21 cellular contexts compared by ENCODE assay signal in the genomic region with DNA sequence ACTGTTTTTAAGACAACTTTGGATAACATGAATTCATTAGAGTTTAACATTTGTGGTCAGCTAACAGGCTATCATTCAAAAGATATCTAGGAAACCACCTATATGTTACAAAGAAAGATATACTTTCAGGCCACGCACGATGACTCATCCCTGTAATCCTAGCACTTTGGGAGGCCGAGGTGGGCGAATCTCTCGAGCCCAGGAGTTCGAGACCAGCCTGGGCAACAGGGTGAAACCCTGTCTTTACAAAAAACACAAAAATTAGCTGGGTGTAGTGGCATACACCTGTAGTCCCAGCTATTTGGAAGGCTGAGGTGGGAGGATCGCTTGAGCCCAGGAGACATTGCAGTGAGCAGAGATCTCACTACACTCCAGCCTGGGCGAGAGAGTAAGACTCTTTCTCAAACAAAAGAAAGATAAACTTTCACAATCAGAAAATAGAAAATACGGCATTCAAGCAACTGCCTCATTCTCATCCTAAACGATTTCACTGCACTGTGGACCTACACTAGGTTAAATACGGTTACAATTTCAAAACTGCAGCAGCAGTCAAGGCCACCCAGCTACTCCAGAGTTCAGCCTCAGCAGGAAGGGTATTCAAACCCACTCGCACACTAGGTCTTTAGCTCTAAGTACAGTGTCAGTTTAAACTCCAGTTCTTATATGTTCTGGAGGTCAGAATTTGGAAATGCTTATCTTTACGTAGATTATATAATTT.
DNase-seq lines count a peak whose midpoint lies in the region; ATAC-seq and TF ChIP-seq lines count a peak whose summit lies in the region.
"Had no signal": no experiment of that assay in that cellular context is flagged by ENCODE, and none has a peak within 500 bp of the region (broad histone marks: within the 10 kb centered on the region; RNA-seq: fewer than 3 reads in every experiment).

No MANE protein-coding gene starts in this region.

- no peaks in the 10 kb centered on the region for H3K36me3 Mint-ChIP-seq in MCF 10A (ENCODE audit: insufficient read depth, unreplicated experiment)
- H3K36me3 Mint-ChIP-seq in activated naive CD8-positive, alpha-beta T cell treated with anti-CD3 and anti-CD28 coated beads for 36 hours: no peaks in the 10 kb centered on the region
- H3K36me3 Mint-ChIP-seq in nephron (ENCODE audit: low read depth): no peaks in the 10 kb centered on the region
- no peaks in the 10 kb centered on the region for H3K36me3 Mint-ChIP-seq in Caco-2 (ENCODE audit: insufficient read depth, unreplicated experiment)
- H3K36me3 Mint-ChIP-seq: naive thymus-derived CD8-positive, alpha-beta T cell had no signal

- POLR2A ChIA-PET in MCF 10A (lab: Yijun Ruan, JAX) (interaction anchor here (1.0 kb wide), 1 partner anchor 250 kb away, joined by 7 read pairs; a partner anchor contains a TSS), Caco-2 (lab: Charles Lee) (no interaction called here)

- dilution Hi-C loops in mammary epithelial cell (cut with HindIII; ENCODE audit: low sequenced_read_pairs): no loop called here

- H3K4me1 ChIP-seq in mammary epithelial cell (ENCODE audit: insufficient read depth, low read length): peaks cover 16% of the 10 kb centered on the region
- peaks cover 15% of the 10 kb centered on the region for H3K4me1 ChIP-seq in Karpas-422 (ENCODE audit: low read length)
- no peaks in the 10 kb centered on the region for H3K4me1 ChIP-seq in Caco-2

- H3K4me2 ChIP-seq in mammary epithelial cell (ENCODE audit: insufficient read depth, low read depth, low read length) (no peak overlapping the region), Karpas-422 (ENCODE audit: low read depth, low read length, poor library complexity, severe bottlenecking) (no peak overlapping the region)
- H3K4me2 ChIP-seq: PC-9 had no signal

- ATAC-seq in HG03354 (IDR thresholded peaks at IDR 0.05; ENCODE audit: poor library complexity, severe bottlenecking, unreplicated experiment): peak; percentile 37
- ATAC-seq: activated T-cell treated with anti-CD3 and anti-CD28 coated beads, Interleukin-2, amount 50 U/mL, for 4 hours; heart left ventricle; naive thymus-derived CD8-positive, alpha-beta T cell had no signal

- H3K79me2 ChIP-seq in mammary epithelial cell (ENCODE audit: insufficient read depth, low read length) (no peaks in the 10 kb centered on the region), Karpas-422 (ENCODE audit: low read length) (no peaks in the 10 kb centered on the region)

- no peaks in the 10 kb centered on the region for H3K27me3 Mint-ChIP-seq in MCF 10A (ENCODE audit: insufficient read depth, unreplicated experiment)
- no peaks in the 10 kb centered on the region for H3K27me3 Mint-ChIP-seq in activated naive CD8-positive, alpha-beta T cell treated with anti-CD3 and anti-CD28 coated beads for 36 hours
- no peaks in the 10 kb centered on the region for H3K27me3 Mint-ChIP-seq in nephron (ENCODE audit: low read depth)
- H3K27me3 Mint-ChIP-seq in Caco-2 (ENCODE audit: insufficient read depth, unreplicated experiment): no peaks in the 10 kb centered on the region
- H3K27me3 Mint-ChIP-seq: naive thymus-derived CD8-positive, alpha-beta T cell had no signal

- in situ Hi-C loops in mammary epithelial cell (cut with MboI; ENCODE audit: low sequenced_read_pairs in 2 of 2): no loop called here

- H3K27me3 ChIP-seq in mammary epithelial cell (ENCODE audit: insufficient read depth, low read length) (no peaks in the 10 kb centered on the region), Karpas-422 (ENCODE audit: low read length) (no peaks in the 10 kb centered on the region), Caco-2 (replicated peaks; ENCODE audit: control insufficient read depth, insufficient read depth, low read length) (no peaks in the 10 kb centered on the region)
- H3K27me3 ChIP-seq: heart left ventricle had no signal

- CTCF ChIA-PET in MCF 10A (lab: Yijun Ruan, JAX): interaction anchor here (0.6 to 1.5 kb wide), 2 partner anchors 253 to 661 kb away, joined by 3 to 4 read pairs; no protein-coding TSS in a partner anchor
- CTCF ChIA-PET in mammary epithelial cell (lab: Charles Lee; ENCODE audit: low non-redundant PET): no interaction called here
- CTCF ChIA-PET in Caco-2 (lab: Charles Lee): no interaction called here

- H2AFZ ChIP-seq in mammary epithelial cell (ENCODE audit: low read depth, low read length) (no peak overlapping the region), Karpas-422 (ENCODE audit: low read length) (no peak overlapping the region)
- H2AFZ ChIP-seq: PC-9 had no signal

- no TSS peak for BruUV-seq in MCF 10A (replicated peaks; lab: Mats Ljungman, UMichigan)
- no TSS peak for BruUV-seq in mammary epithelial cell (replicated peaks; lab: Mats Ljungman, UMichigan)
- BruUV-seq in Caco-2 (replicated peaks; lab: Mats Ljungman, UMichigan): no TSS peak

- no peak overlapping the region for H3K9ac ChIP-seq in mammary epithelial cell (ENCODE audit: insufficient read depth, low read length)
- H3K9ac ChIP-seq in Karpas-422 (ENCODE audit: low read length): no peak overlapping the region

- H3K36me3 ChIP-seq in mammary epithelial cell (ENCODE audit: insufficient read depth, low read length) (no peaks in the 10 kb centered on the region), Karpas-422 (ENCODE audit: insufficient read depth, low read length) (no peaks in the 10 kb centered on the region), Caco-2 (ENCODE audit: control insufficient read depth, insufficient read depth, low read length) (no peaks in the 10 kb centered on the region)
- H3K36me3 ChIP-seq: heart left ventricle, thoracic aorta had no signal

- H3K4me1 Mint-ChIP-seq in MCF 10A (ENCODE audit: insufficient read depth, unreplicated experiment) (peaks cover 14% of the 10 kb centered on the region), nephron (peaks cover 25% of the 10 kb centered on the region), Caco-2 (ENCODE audit: low read depth, unreplicated experiment) (no peaks in the 10 kb centered on the region)
- H3K4me1 Mint-ChIP-seq in activated naive CD8-positive, alpha-beta T cell treated with anti-CD3 and anti-CD28 coated beads for 36 hours: peaks cover 7% of the 10 kb centered on the region

- no peaks in the 10 kb centered on the region for H3K9me2 ChIP-seq in Karpas-422 (replicated peaks; ENCODE audit: insufficient read depth, low read length)

- H3K4me3 ChIP-seq in mammary epithelial cell (replicated peaks in 1 of 3; ENCODE audit: insufficient read depth in 1 of 3, low read depth in 2 of 3, low read length in 3 of 3) (no peak overlapping the region), Karpas-422 (ENCODE audit: low read length) (no peak overlapping the region), Caco-2 (ENCODE audit: low read depth, low read length) (no peak overlapping the region)
- H3K4me3 ChIP-seq: heart left ventricle, PC-9, thoracic aorta had no signal

- no peak overlapping the region for H3K4me3 Mint-ChIP-seq in MCF 10A (ENCODE audit: unreplicated experiment)
- H3K4me3 Mint-ChIP-seq in activated naive CD8-positive, alpha-beta T cell treated with anti-CD3 and anti-CD28 coated beads for 36 hours: no peak overlapping the region
- no peak overlapping the region for H3K4me3 Mint-ChIP-seq in nephron
- H3K4me3 Mint-ChIP-seq in Caco-2 (ENCODE audit: unreplicated experiment): no peak overlapping the region
- H3K4me3 Mint-ChIP-seq: activated T-cell treated with anti-CD3 and anti-CD28 coated beads, Interleukin-2, amount 50 U/mL, for 4 hours; naive thymus-derived CD8-positive, alpha-beta T cell had no signal

- intact Hi-C loops in MCF 10A (cut with micrococcal nuclease) (loop anchor here (5.0 kb wide), 1 partner anchor 250 kb away; a partner anchor contains a TSS), mammary epithelial cell (cut with micrococcal nuclease) (no loop called here), Caco-2 (cut with micrococcal nuclease; ENCODE audit: unreplicated experiment) (no loop called here)

- H3K9me3 Mint-ChIP-seq in MCF 10A (ENCODE audit: unreplicated experiment): no peaks in the 10 kb centered on the region
- no peaks in the 10 kb centered on the region for H3K9me3 Mint-ChIP-seq in activated naive CD8-positive, alpha-beta T cell treated with anti-CD3 and anti-CD28 coated beads for 36 hours
- peaks cover 6% of the 10 kb centered on the region for H3K9me3 Mint-ChIP-seq in nephron
- no peaks in the 10 kb centered on the region for H3K9me3 Mint-ChIP-seq in Caco-2 (ENCODE audit: unreplicated experiment)
- H3K9me3 Mint-ChIP-seq: activated T-cell treated with anti-CD3 and anti-CD28 coated beads, Interleukin-2, amount 50 U/mL, for 4 hours; naive thymus-derived CD8-positive, alpha-beta T cell had no signal

- H3K27ac Mint-ChIP-seq in MCF 10A (ENCODE audit: low read depth, unreplicated experiment) (no peak overlapping the region), nephron (peak overlapping the region; percentile 41 to 93 (median 78)), Caco-2 (ENCODE audit: unreplicated experiment) (no peak overlapping the region)
- H3K27ac Mint-ChIP-seq in activated naive CD8-positive, alpha-beta T cell treated with anti-CD3 and anti-CD28 coated beads for 36 hours: no peak overlapping the region
- H3K27ac Mint-ChIP-seq: naive thymus-derived CD8-positive, alpha-beta T cell had no signal

- H3K27ac ChIP-seq in mammary epithelial cell (ENCODE audit: insufficient read depth, low read depth, low read length) (no peak overlapping the region), Karpas-422 (ENCODE audit: low read length) (no peak overlapping the region)
- H3K27ac ChIP-seq: heart left ventricle, PC-9, thoracic aorta had no signal

- DNase-seq in MCF 10A (ENCODE audit: unreplicated experiment): peak; percentile 26
- DNase-seq in mammary epithelial cell: no peak
- DNase-seq in activated naive CD8-positive, alpha-beta T cell treated with anti-CD3 and anti-CD28 coated beads for 36 hours: peak; percentile 11
- no peak for DNase-seq in Karpas-422
- no peak for DNase-seq in Caco-2
- DNase-seq in activated T-cell treated with anti-CD3 and anti-CD28 coated beads for 4 hours: no peak
- DNase-seq: activated CD4-positive, alpha-beta T cell treated with anti-CD3 and anti-CD28 coated beads for 48 hours; activated T-cell treated with anti-CD3 and anti-CD28 coated beads, Interleukin-2, amount 50 U/mL, for 4 hours; COR-L47; effector CD8-positive, alpha-beta T cell; heart left ventricle; naive thymus-derived CD8-positive, alpha-beta T cell; NCI-H187 treated with DMSO at 0.1 percent for 48 hours; NCI-H524; PC-9; stimulated activated CD4-positive, alpha-beta T cell treated with anti-CD3 and anti-CD28 coated beads, Interleukin-4, amount 100 ng/mL, for 4 hours; stimulated activated CD8-positive, alpha-beta memory T cell treated with anti-CD3 and anti-CD28 coated beads, Interleukin-4, amount 100 ng/mL, for 48 hours; T1000 had no signal

- WGBS in mammary epithelial cell (ENCODE audit: low coverage, missing lambda C conversion rate): 93% methylated on average over 12 of the region's 13 CpGs

- H3K9me3 ChIP-seq in mammary epithelial cell (replicated peaks; ENCODE audit: insufficient read depth, low read length): no peaks in the 10 kb centered on the region
- H3K9me3 ChIP-seq in Karpas-422 (ENCODE audit: low read length): no peaks in the 10 kb centered on the region
- H3K9me3 ChIP-seq in Caco-2: no peaks in the 10 kb centered on the region
- H3K9me3 ChIP-seq: heart left ventricle, thoracic aorta had no signal

- H4K20me1 ChIP-seq in mammary epithelial cell (ENCODE audit: insufficient read depth, low read length) (no peaks in the 10 kb centered on the region), Karpas-422 (ENCODE audit: insufficient read depth, low read depth, low read length) (no peaks in the 10 kb centered on the region)

- no peak for TF ChIP-seq CTCF in MCF 10A (IDR thresholded peaks at IDR 0.05; ENCODE audit: unreplicated experiment)
- no peak for TF ChIP-seq CTCF in mammary epithelial cell (conservative IDR thresholded peaks at IDR 0.05 in 1 of 2, IDR thresholded peaks at IDR 0.05 in 1 of 2; ENCODE audit: extremely low read depth in 1 of 2, insufficient read depth in 1 of 2, low read depth in 1 of 2, low read length in 2 of 2)
- no peak for TF ChIP-seq CTCF in nephron (IDR thresholded peaks at IDR 0.05; ENCODE audit: unreplicated experiment in 3 of 3)
- no peak for TF ChIP-seq CTCF in Caco-2 (IDR thresholded peaks at IDR 0.05; ENCODE audit: insufficient read depth in 1 of 2, low read depth in 1 of 2, low read length in 1 of 2, severe bottlenecking in 1 of 2, unreplicated experiment in 1 of 2)

Comparison
In these comparisons a context has a peak if more than half of its experiments do, and no peak if none do; other contexts are left out.
1. DNase-seq: peak in MCF 10A (single experiment) and activated naive CD8-positive, alpha-beta T cell treated with anti-CD3 and anti-CD28 coated beads for 36 hours (single experiment); none in mammary epithelial cell (single experiment), Karpas-422 (single experiment), Caco-2 (0 of 2) and activated T-cell treated with anti-CD3 and anti-CD28 coated beads for 4 hours (single experiment).
2. H3K27ac Mint-ChIP-seq: peak in nephron (3 of 3); none in MCF 10A (single experiment), activated naive CD8-positive, alpha-beta T cell treated with anti-CD3 and anti-CD28 coated beads for 36 hours (single experiment) and Caco-2 (single experiment).